Comparison of ENCODE assay signal across 22 cellular contexts in genomic region chr3:124361566-124361965, GRCh38.
A peak's percentile ranks its signal among the peaks of the same experiment; 100 is the strongest.
DNase-seq lines count a peak whose midpoint lies in the region; ATAC-seq and TF ChIP-seq lines count a peak whose summit lies in the region.
"Had no signal": no experiment of that assay in that cellular context is flagged by ENCODE, and none has a peak within 500 bp of the region (broad histone marks: within the 10 kb centered on the region; RNA-seq: fewer than 3 reads in every experiment).

No MANE protein-coding gene starts in this region.

- no peaks in the 10 kb centered on the region for H3K36me3 ChIP-seq in HEK293 (ENCODE audit: control insufficient read depth in 2 of 2, insufficient read depth in 1 of 2, low read length in 2 of 2)
- no peaks in the 10 kb centered on the region for H3K36me3 ChIP-seq in colonic mucosa
- H3K36me3 ChIP-seq in transverse colon, result no peaks in the 10 kb centered on the region
- H3K36me3 ChIP-seq: BLaER1 treated with 17β-estradiol and CSF1 and Interleukin-3, amounts not matched to agents 10 nM and 100 nM had no signal

- peaks cover 55% of the 10 kb centered on the region for H3K4me1 Mint-ChIP-seq in mesothelial cell of epicardium
- H3K4me1 Mint-ChIP-seq: B cell, IgD-negative memory B cell had no signal

- no peak overlapping the region for H3K4me3 ChIP-seq in HEK293 (ENCODE audit: low read depth, low read length)
- no peak overlapping the region for H3K4me3 ChIP-seq in colonic mucosa
- H3K4me3 ChIP-seq in transverse colon, result no peak overlapping the region
- H3K4me3 ChIP-seq: BLaER1 treated with 17β-estradiol and CSF1 and Interleukin-3, amounts not matched to agents 10 nM and 100 nM; GM12878; GM23338 had no signal

- H3K27ac ChIP-seq in HEK293 (ENCODE audit: extremely low read depth, low read depth, low read length), result no peak overlapping the region
- H3K27ac ChIP-seq in colonic mucosa, result no peak overlapping the region
- peak overlapping the region in 1 of 4 donors; percentile 11 for H3K27ac ChIP-seq in transverse colon
- H3K27ac ChIP-seq: 22Rv1; BLaER1 treated with 17β-estradiol and CSF1 and Interleukin-3, amounts not matched to agents 10 nM and 100 nM had no signal

- peaks cover 3% of the 10 kb centered on the region for H3K9me3 Mint-ChIP-seq in mesothelial cell of epicardium
- H3K9me3 Mint-ChIP-seq: CD8-positive, alpha-beta T cell; IgD-negative memory B cell had no signal

- no peak overlapping the region for H3K4me3 Mint-ChIP-seq in mesothelial cell of epicardium
- H3K4me3 Mint-ChIP-seq: B cell; CD8-positive, alpha-beta T cell; GM23338 had no signal

- H3K9me3 ChIP-seq in HEK293 (ENCODE audit: control insufficient read depth, insufficient read depth, low read depth, low read length) (no peaks in the 10 kb centered on the region), colonic mucosa (no peaks in the 10 kb centered on the region), transverse colon (no peaks in the 10 kb centered on the region)
- H3K9me3 ChIP-seq: BLaER1 treated with 17β-estradiol and CSF1 and Interleukin-3, amounts not matched to agents 10 nM and 100 nM had no signal

- peak overlapping the region; percentile 16 for H3K27ac Mint-ChIP-seq in mesothelial cell of epicardium
- H3K27ac Mint-ChIP-seq: B cell; CD8-positive, alpha-beta T cell; IgD-negative memory B cell had no signal

- POLR2A ChIA-PET in HEK293 (lab: Yijun Ruan, JAX), result no interaction called here

- intact Hi-C loops in colonic mucosa (cut with DNase I), result no loop called here
- intact Hi-C loops in transverse colon (cut with DNase I; ENCODE audit: low total_unique reads), result loop anchor here (5.0 kb wide), 1 partner anchor 1149 kb away; no protein-coding TSS in a partner anchor

- H3K4me1 ChIP-seq in HEK293 (ENCODE audit: control insufficient read depth, insufficient read depth, low read length), result no peaks in the 10 kb centered on the region; the same call in 1 of the 2 replicates
- no peaks in the 10 kb centered on the region for H3K4me1 ChIP-seq in colonic mucosa
- H3K4me1 ChIP-seq in transverse colon, result peaks cover 0 to 34% (median 5%) of the 10 kb centered on the region in 4 donors

- no peak for TF ChIP-seq POLR2A in transverse colon (IDR thresholded peaks at IDR 0.05)

- peaks cover 2% of the 10 kb centered on the region for H3K27me3 Mint-ChIP-seq in mesothelial cell of epicardium (ENCODE audit: low read depth)

- DNase-seq in colonic mucosa, result peak; percentile 67
- DNase-seq in mesothelial cell of epicardium (ENCODE audit: low spot score in 2 of 2, unreplicated experiment in 2 of 2), result no peak
- peak; percentile 10 for DNase-seq in transverse colon
- no peak for DNase-seq in stimulated activated CD8-positive, alpha-beta memory T cell treated with anti-CD3 and anti-CD28 coated beads, Interleukin-4, amount 100 ng/mL, for 48 hours
- DNase-seq in NCI-H1694 (lab: John Stamatoyannopoulos, UW), result no peak
- DNase-seq: CD8-positive, alpha-beta T cell; DMS 273 treated with DMSO at 0.1 percent for 48 hours; DMS53; DND-41; EL; H7; KBM-7 had no signal

- H3K9ac ChIP-seq in colonic mucosa (ENCODE audit: low read depth in 2 of 2, low read length in 2 of 2), result no peak overlapping the region
- H3K9ac ChIP-seq: BLaER1 treated with 17β-estradiol and CSF1 and Interleukin-3, amounts not matched to agents 10 nM and 100 nM had no signal

- no peak for ATAC-seq in GM21737 (IDR thresholded peaks at IDR 0.05; ENCODE audit: unreplicated experiment)
- ATAC-seq: CD8-positive, alpha-beta T cell; GM12878; HCT116; HepG2 had no signal

- in situ Hi-C loops in transverse colon (cut with MboI; ENCODE audit: low pct_ligation_motif_present in 1 of 4, low pct_unique_long_range_greater_than_20kb in 1 of 4, low sequenced_read_pairs in 3 of 4), result no loop called here

- no peak for TF ChIP-seq EP300 in transverse colon (IDR thresholded peaks at IDR 0.05; ENCODE audit: low read depth)

- TF ChIP-seq CTCF in HEK293 (tag by site-specific recombination; IDR thresholded peaks at IDR 0.05), result no peak
- no peak for TF ChIP-seq CTCF in colonic mucosa (IDR thresholded peaks at IDR 0.05)
- TF ChIP-seq CTCF in mesothelial cell of epicardium (IDR thresholded peaks at IDR 0.05; ENCODE audit: unreplicated experiment), result no peak
- no peak for TF ChIP-seq CTCF in transverse colon (IDR thresholded peaks at IDR 0.05)

- 55 to 61% methylated on average over 1 to 3 of the region's 3 CpGs for WGBS in transverse colon (ENCODE audit: low coverage in 1 of 2), 2 donors

- peaks cover 13% of the 10 kb centered on the region for H3K36me3 Mint-ChIP-seq in mesothelial cell of epicardium
- H3K36me3 Mint-ChIP-seq: CD8-positive, alpha-beta T cell; IgD-negative memory B cell had no signal

- H3K27me3 ChIP-seq in colonic mucosa (no peaks in the 10 kb centered on the region), transverse colon (no peaks in the 10 kb centered on the region)
- H3K27me3 ChIP-seq: BLaER1 treated with 17β-estradiol and CSF1 and Interleukin-3, amounts not matched to agents 10 nM and 100 nM had no signal

- CTCF ChIA-PET in HEK293 (lab: Yijun Ruan, JAX), result interaction anchor here (0.5 kb wide), 1 partner anchor 346 kb away, joined by 3 read pairs; no protein-coding TSS in a partner anchor

TF ChIP-seq in HEK293, 187 proteins besides CTCF, POLR2A, EP300 and RAD21:
- TF ChIP-seq ZNF513 (tag by site-specific recombination; IDR thresholded peaks at IDR 0.05) (peak; percentile 44; the same call in 1 of the 2 replicates), ZNF585B (tag by site-specific recombination; IDR thresholded peaks at IDR 0.05) (no peak), ZNF561 (tag by site-specific recombination; IDR thresholded peaks at IDR 0.05; ENCODE audit: borderline replicate concordance) (no peak), ZNF211 (tag by site-specific recombination; IDR thresholded peaks at IDR 0.05; ENCODE audit: low read depth) (no peak)

Comparison
In these comparisons a context has a peak if more than half of its experiments do, and no peak if none do; other contexts are left out.
1. DNase-seq: peak in colonic mucosa (single experiment) and transverse colon (single experiment); none in mesothelial cell of epicardium (0 of 2), stimulated activated CD8-positive, alpha-beta memory T cell treated with anti-CD3 and anti-CD28 coated beads, Interleukin-4, amount 100 ng/mL, for 48 hours (single experiment) and NCI-H1694 (single experiment).